In genomic region chr4:185819144-185819543, GRCh38 we compare ENCODE assay signal across 20 cellular contexts. TPM values are rescaled to one million over a fixed set of nuclear protein-coding genes. Genes with fewer than 3 reads are reported as not detected.
A peak's percentile ranks its signal among the peaks of the same experiment; 100 is the strongest.
DNase-seq lines count a peak whose midpoint lies in the region; ATAC-seq, FAIRE-seq and TF ChIP-seq lines count a peak whose summit lies in the region.
"Had no signal": no experiment of that assay in that cellular context is flagged by ENCODE, and none has a peak within 500 bp of the region (broad histone marks: within the 10 kb centered on the region; RNA-seq: fewer than 3 reads in every experiment).

No MANE protein-coding gene starts in this region.

- TF ChIP-seq CTCF in HEK293 (tag by site-specific recombination; IDR thresholded peaks at IDR 0.05) (no peak), VCaP (conservative IDR thresholded peaks at IDR 0.05) (no peak), H1 (IDR thresholded peaks at IDR 0.05; ENCODE audit: control extremely low read depth in 1 of 3, insufficient read depth in 1 of 3, low read depth in 1 of 3, low read length in 3 of 3) (no peak), thyroid gland (IDR thresholded peaks at IDR 0.05) (no peak)

- H3K36me3 ChIP-seq in HEK293 (ENCODE audit: control insufficient read depth in 2 of 2, insufficient read depth in 1 of 2, low read length in 2 of 2) (no peaks in the 10 kb centered on the region), H1 (ENCODE audit: control insufficient read depth in 2 of 4, insufficient read depth in 4 of 4, low read length in 3 of 4) (no peaks in the 10 kb centered on the region), thyroid gland (no peaks in the 10 kb centered on the region)
- H3K36me3 ChIP-seq: BLaER1 had no signal

- H2BK15ac ChIP-seq in H1 (ENCODE audit: low read length), result no peak overlapping the region

- no peak overlapping the region; the same call in 1 of the 2 replicates for H2BK5ac ChIP-seq in H1 (ENCODE audit: low read depth, low read length)

- no peaks in the 10 kb centered on the region for H3K23me2 ChIP-seq in H1 (ENCODE audit: low read depth, low read length)

- H3K27me3 ChIP-seq in H1 (replicated peaks in 1 of 4; ENCODE audit: control insufficient read depth in 3 of 4, extremely low read depth in 1 of 4, insufficient read depth in 3 of 4, low read length in 3 of 4) (no peaks in the 10 kb centered on the region; a peak in 1 of 7 replicates), thyroid gland (no peaks in the 10 kb centered on the region)
- H3K27me3 ChIP-seq: BLaER1 had no signal

- H4K8ac ChIP-seq in H1 (ENCODE audit: extremely low read depth, insufficient read depth, low read length), result no peak overlapping the region

- no peak overlapping the region for H4K91ac ChIP-seq in H1 (replicated peaks; ENCODE audit: insufficient read length, low read length)

- H2BK120ac ChIP-seq in H1 (replicated peaks; ENCODE audit: low read depth, low read length), result no peak overlapping the region

- H3K4me3 ChIP-seq in HEK293 (ENCODE audit: low read depth, low read length) (no peak overlapping the region), H1 (ENCODE audit: extremely low read depth in 1 of 4, insufficient read depth in 2 of 4, low read depth in 3 of 4, low read length in 4 of 4) (no peak overlapping the region), thyroid gland (replicated peaks in 1 of 3) (no peak overlapping the region)
- H3K4me3 ChIP-seq: BLaER1, GM23248 had no signal

- 88% methylated on average over 5 of the region's 5 CpGs; no CpG with 5 or more reads in 1 of the 2 experiments for WGBS in H1 (ENCODE audit: extremely low coverage in 1 of 2, insufficient coverage in 1 of 2, insufficient read length in 1 of 2, insufficient replicate concordance in 2 of 2, low coverage in 1 of 2, low lambda C conversion rate in 2 of 2, missing lambda C conversion rate in 1 of 2), 2 experiments
- WGBS in thyroid gland, 2 donors, result 91 to 96% methylated on average over 5 of the region's 5 CpGs

- H3K14ac ChIP-seq in H1 (ENCODE audit: insufficient read length), result no peak overlapping the region

- H3K27ac ChIP-seq in HEK293 (ENCODE audit: extremely low read depth, low read depth, low read length), result no peak overlapping the region
- peak overlapping the region; percentile 95 for H3K27ac ChIP-seq in VCaP
- no peak overlapping the region for H3K27ac ChIP-seq in H1 (ENCODE audit: low read depth, low read length)
- peak overlapping the region in 2 of 3 donors; percentile 88 to 89 for H3K27ac ChIP-seq in thyroid gland
- H3K27ac ChIP-seq: BLaER1, GM23248 had no signal

- no peak overlapping the region for H3K56ac ChIP-seq in H1 (replicated peaks; ENCODE audit: insufficient read length, low read depth, low read length)

- no peak for TF ChIP-seq POLR2A in H1 (IDR thresholded peaks at IDR 0.05; ENCODE audit: control extremely low read depth in 1 of 2, low read depth in 2 of 2, low read length in 2 of 2)
- TF ChIP-seq POLR2A in thyroid gland (IDR thresholded peaks at IDR 0.05), result no peak

- no peak overlapping the region; the same call in 1 of the 2 replicates for H2BK12ac ChIP-seq in H1 (ENCODE audit: low read depth, low read length)

- POLR2A ChIA-PET in HEK293 (lab: Yijun Ruan, JAX) (no interaction called here), H1 (lab: Charles Lee; ENCODE audit: partially characterized antibody) (interaction anchor here (0.9 to 1.0 kb wide), 3 partner anchors 35 to 88 kb away, joined by 3 to 5 read pairs (median 3); no protein-coding TSS in a partner anchor)

- H3K4ac ChIP-seq in H1 (replicated peaks; ENCODE audit: insufficient read length, low read depth, low read length), result no peak overlapping the region

- no peak overlapping the region for H2BK20ac ChIP-seq in H1 (ENCODE audit: low read length)

- TF ChIP-seq EP300 in H1 (IDR thresholded peaks at IDR 0.05; ENCODE audit: borderline replicate concordance in 1 of 2, low read depth in 2 of 2, low read length in 2 of 2), result no peak

- H3K79me2 ChIP-seq in H1 (ENCODE audit: control insufficient read depth in 1 of 2, insufficient read depth in 2 of 2, low read length in 2 of 2), result no peaks in the 10 kb centered on the region

- no peak overlapping the region for H4K5ac ChIP-seq in H1 (ENCODE audit: insufficient read length, low read depth, low read length)

- no peak overlapping the region for H3K18ac ChIP-seq in H1 (ENCODE audit: extremely low read depth, low read length)

- ATAC-seq in GM18517 (IDR thresholded peaks at IDR 0.05; ENCODE audit: unreplicated experiment), result no peak
- ATAC-seq: CD8-positive, alpha-beta T cell; HCT116 had no signal

- no peak overlapping the region for H3K9ac ChIP-seq in H1 (replicated peaks in 1 of 4; ENCODE audit: extremely low read depth in 1 of 4, low read depth in 3 of 4, low read length in 3 of 4)
- H3K9ac ChIP-seq: BLaER1, GM23248 had no signal

- FAIRE-seq in H1 (lab: Jason Lieb, UNC), result no peak
- FAIRE-seq: G401.6, GM12892, GM19239 had no signal

- H3K9me3 ChIP-seq in HEK293 (ENCODE audit: control insufficient read depth, insufficient read depth, low read depth, low read length) (no peaks in the 10 kb centered on the region), H1 (ENCODE audit: insufficient read depth in 2 of 2, low read depth in 1 of 2, low read length in 1 of 2) (no peaks in the 10 kb centered on the region), thyroid gland (no peaks in the 10 kb centered on the region)
- H3K9me3 ChIP-seq: BLaER1, Caco-2 had no signal

- H3K23ac ChIP-seq in H1 (ENCODE audit: insufficient read length), result no peak overlapping the region

- H3K4me1 ChIP-seq in HEK293 (ENCODE audit: control insufficient read depth, insufficient read depth, low read length), result peaks cover 5% of the 10 kb centered on the region; the same call in 1 of the 2 replicates
- peaks cover 0 to 9% (median 4%) of the 10 kb centered on the region in 4 experiments; a peak in 6 of 7 replicates for H3K4me1 ChIP-seq in H1 (replicated peaks in 1 of 4; ENCODE audit: control insufficient read depth in 3 of 4, insufficient read depth in 4 of 4, low read length in 3 of 4)
- H3K4me1 ChIP-seq in thyroid gland, result peaks cover 43 to 44% of the 10 kb centered on the region in 2 donors

- no peak overlapping the region for H2AK5ac ChIP-seq in H1 (ENCODE audit: low read depth, low read length)

- CTCF ChIA-PET in HEK293 (lab: Yijun Ruan, JAX) (interaction anchor here (0.5 kb wide), 1 partner anchor 56 kb away, joined by 3 read pairs; no protein-coding TSS in a partner anchor), H1 (lab: Charles Lee; ENCODE audit: partially characterized antibody) (interaction anchor here (0.7 to 2.0 kb wide), 5 partner anchors 9 to 202 kb away, joined by 3 to 4 read pairs (median 3); no protein-coding TSS in a partner anchor)

- intact Hi-C loops in thyroid gland (cut with DNase I), result loop anchor here (10.0 kb wide), 1 partner anchor 206 kb away; no protein-coding TSS in a partner anchor

- H2AFZ ChIP-seq in H1 (ENCODE audit: low read length), result no peak overlapping the region
- H2AFZ ChIP-seq: GM23248 had no signal

- TF ChIP-seq RAD21 in H1 (IDR thresholded peaks at IDR 0.05 in 1 of 2, conservative IDR thresholded peaks at IDR 0.05 in 1 of 2; ENCODE audit: low read depth in 2 of 2, low read length in 2 of 2), result no peak

- DNase-seq in H1 (ENCODE audit: low read depth in 1 of 2, low spot score in 2 of 2), result no peak
- DNase-seq in thyroid gland, result no peak
- no peak for DNase-seq in stimulated activated CD4-positive, alpha-beta T cell treated with anti-CD3 and anti-CD28 coated beads, Interleukin-1b, Interleukin-23, amount 100 ng/mL, for 48 hours
- DNase-seq: Caco-2; CD4-positive, CD25-positive, alpha-beta regulatory T cell; CD8-positive, alpha-beta T cell; DMS153; DND-41; GM23248; H9; HFFc6 had no signal

- no peak overlapping the region for H3K4me2 ChIP-seq in H1 (ENCODE audit: insufficient read depth in 1 of 2, low read depth in 2 of 2, low read length in 2 of 2)
- H3K4me2 ChIP-seq: BLaER1 had no signal

- H3K79me1 ChIP-seq in H1 (ENCODE audit: low read depth, low read length), result no peaks in the 10 kb centered on the region

- H4K20me1 ChIP-seq in H1 (replicated peaks in 1 of 2; ENCODE audit: control insufficient read depth in 1 of 2, insufficient read depth in 2 of 2, low read length in 2 of 2), result no peaks in the 10 kb centered on the region
- H4K20me1 ChIP-seq: BLaER1 had no signal

TF ChIP-seq in HEK293, 187 proteins besides CTCF, POLR2A, EP300 and RAD21:
- TF ChIP-seq EGR2 (tag by site-specific recombination; IDR thresholded peaks at IDR 0.05; ENCODE audit: low read depth), result no peak
- TF ChIP-seq SETDB1 (IDR thresholded peaks at IDR 0.05; ENCODE audit: insufficient read length, low read length), result peak; percentile 39
- no peak for TF ChIP-seq WT1 (tag by site-specific recombination; IDR thresholded peaks at IDR 0.05)
- no peak for TF ChIP-seq ZNF202 (tag by site-specific recombination; IDR thresholded peaks at IDR 0.05; ENCODE audit: borderline replicate concordance)
- peak; percentile 59; the same call in 1 of the 2 replicates for TF ChIP-seq ZNF580 (tag by site-specific recombination; IDR thresholded peaks at IDR 0.05)

TF ChIP-seq in H1, 55 proteins besides CTCF, POLR2A, EP300 and RAD21:
- TF ChIP-seq CEBPB (IDR thresholded peaks at IDR 0.05; ENCODE audit: low read depth, low read length) (no peak), PHF8 (conservative IDR thresholded peaks at IDR 0.05; ENCODE audit: low read depth, low read length) (no peak), HDAC2 (IDR thresholded peaks at IDR 0.05; ENCODE audit: borderline replicate concordance in 1 of 2, low read depth in 2 of 2, low read length in 2 of 2) (no peak), KDM1A (IDR thresholded peaks at IDR 0.05; ENCODE audit: borderline replicate concordance, low read length) (peak; percentile 73; the same call in 1 of the 2 replicates)

RNA-seq across cellular contexts. Expression of gene SORBS2, which starts 7.2 kb away (rescaled TPM):
- 73.0 and 75.8 TPM in 2 replicates for total RNA-seq in H1 (2021; fragmentation: NEBNext Ultra II Directional; extraction: Animal tissue kit (Norgen Biotek cat#: 25700))
- polyA plus RNA-seq in H1 (2011; rRNA removed), result 37.4 and 87.1 TPM in 2 replicates
- 34.5 TPM for polyA plus RNA-seq in H1 (2011; cell fraction: cytosol; rRNA removed)
- polyA plus RNA-seq in H1 (2011; cell fraction: nucleus; rRNA removed), result 96.7 TPM
- 46.3 to 72.9 TPM (median 63.2 TPM) in 4 replicates for polyA plus RNA-seq in H1 (2012, experiment 1 of 2)
- 12.5 TPM for polyA plus RNA-seq in H1 (2012, experiment 2 of 2)
- 80.9 TPM for polyA plus RNA-seq in H1 (2013, experiment 1 of 2)
- 79.9 TPM for polyA plus RNA-seq in H1 (2013, experiment 2 of 2)
- polyA minus RNA-seq in H1 (2011; rRNA and poly(A)+ RNA removed), result 136 and 328 TPM in 2 replicates
- 49.0 TPM for polyA minus RNA-seq in H1 (2011; cell fraction: cytosol; rRNA and poly(A)+ RNA removed)
- 200 TPM for polyA minus RNA-seq in H1 (2011; cell fraction: nucleus; rRNA and poly(A)+ RNA removed)
- total RNA-seq in thyroid gland, result 100 to 1,000 TPM; 290 to 437 (median 377) TPM
- polyA plus RNA-seq: AG04450; CD4-positive, CD25-positive, alpha-beta regulatory T cell had no signal

Comparison
In these comparisons a context has a peak if more than half of its experiments do, and no peak if none do; other contexts are left out.
1. H3K27ac ChIP-seq: peak in VCaP (single experiment) and thyroid gland (2 of 3); none in HEK293 (single experiment) and H1 (single experiment).